ENCODE assay signal across 16 cellular contexts in genomic region chr3:190155752-190156151, GRCh38. TPM values are rescaled to one million over a fixed set of nuclear protein-coding genes. Genes with fewer than 3 reads are reported as not detected.
A peak's percentile ranks its signal among the peaks of the same experiment; 100 is the strongest.
DNase-seq lines count a peak whose midpoint lies in the region; ATAC-seq and TF ChIP-seq lines count a peak whose summit lies in the region.
"Had no signal": no experiment of that assay in that cellular context is flagged by ENCODE, and none has a peak within 500 bp of the region (broad histone marks: within the 10 kb centered on the region; RNA-seq: fewer than 3 reads in every experiment).

No MANE protein-coding gene starts in this region.

- peak overlapping the region; percentile 27 for H3K27ac ChIP-seq in PC-9
- H3K27ac ChIP-seq in skin epidermis, result peak overlapping the region in 13 of 21 experiments; percentile 8 to 77 (median 49)
- no peak overlapping the region for H3K27ac ChIP-seq in uterus
- no peak overlapping the region for H3K27ac ChIP-seq in lower lobe of right lung

- intact Hi-C loops in PC-9 (cut with micrococcal nuclease; ENCODE audit: unreplicated experiment), result no loop called here
- intact Hi-C loops in uterus (cut with DNase I; ENCODE audit: low total_unique reads), result no loop called here
- intact Hi-C loops in lower lobe of right lung (cut with DNase I), result no loop called here

- peak; percentile 99 for ATAC-seq in esophagus mucosa
- ATAC-seq in GM19463 (IDR thresholded peaks at IDR 0.05; ENCODE audit: unreplicated experiment), result no peak
- no peak for ATAC-seq in lower lobe of right lung
- ATAC-seq: right cardiac atrium; Right ventricle myocardium inferior; stimulated activated naive CD8-positive, alpha-beta T cell treated with anti-CD3 and anti-CD28 coated beads, Interleukin-15, amount 100 ng/mL, for 72 hours had no signal

- no peaks in the 10 kb centered on the region for H3K36me3 ChIP-seq in PC-9 (ENCODE audit: low read depth)
- no peaks in the 10 kb centered on the region for H3K36me3 ChIP-seq in uterus
- no peaks in the 10 kb centered on the region for H3K36me3 ChIP-seq in lower lobe of right lung

- no peak for TF ChIP-seq CTCF in PC-9 (conservative IDR thresholded peaks at IDR 0.05)
- no peak for TF ChIP-seq CTCF in uterus (IDR thresholded peaks at IDR 0.05)
- TF ChIP-seq CTCF in lower lobe of right lung (IDR thresholded peaks at IDR 0.05), result no peak

- no peaks in the 10 kb centered on the region for H3K9me2 ChIP-seq in PC-9 (ENCODE audit: insufficient read depth)

- no peaks in the 10 kb centered on the region; the same call in 1 of the 2 replicates for H3F3A ChIP-seq in PC-9 (ENCODE audit: insufficient read depth, low read depth)

- no peak overlapping the region; the same call in 1 of the 2 replicates for H2AFZ ChIP-seq in PC-9

- no peaks in the 10 kb centered on the region for H3K27me3 ChIP-seq in PC-9 (ENCODE audit: insufficient read depth, low read depth)
- H3K27me3 ChIP-seq in uterus, result no peaks in the 10 kb centered on the region
- no peaks in the 10 kb centered on the region for H3K27me3 ChIP-seq in lower lobe of right lung (ENCODE audit: low read depth)

- H3K79me2 ChIP-seq in PC-9 (ENCODE audit: low read depth), result no peaks in the 10 kb centered on the region

- peaks cover 12% of the 10 kb centered on the region for H3K9me3 ChIP-seq in PC-9 (ENCODE audit: insufficient read depth, low read depth)
- no peaks in the 10 kb centered on the region for H3K9me3 ChIP-seq in uterus
- H3K9me3 ChIP-seq in lower lobe of right lung, result no peaks in the 10 kb centered on the region

- H3K4me3 ChIP-seq in PC-9, result no peak overlapping the region
- H3K4me3 ChIP-seq in skin epidermis, result no peak overlapping the region
- H3K4me3 ChIP-seq in uterus, result no peak overlapping the region
- no peak overlapping the region for H3K4me3 ChIP-seq in lower lobe of right lung

- no TSS peak for BruUV-seq in PC-9 (replicated peaks; lab: Mats Ljungman, UMichigan)

- CTCF ChIA-PET in PC-9 (lab: Charles Lee), result no interaction called here

- H3K4me1 ChIP-seq in PC-9 (replicated peaks; ENCODE audit: insufficient read depth), result peaks cover 10% of the 10 kb centered on the region; the same call in 1 of the 2 replicates
- H3K4me1 ChIP-seq in uterus, result no peaks in the 10 kb centered on the region
- no peaks in the 10 kb centered on the region for H3K4me1 ChIP-seq in lower lobe of right lung

- POLR2A ChIA-PET in PC-9 (lab: Charles Lee; ENCODE audit: unreplicated experiment), result interaction anchor here (0.5 to 0.7 kb wide), 4 partner anchors 35 to 988 kb away, joined by 3 to 6 read pairs (median 4); partner anchors contain the start of genes GMNC and P3H2

- DNase-seq in HT-29 (ENCODE audit: low spot score), result peak; percentile 10
- DNase-seq in PC-9, result peak; percentile 59 to 79
- DNase-seq in COLO829 (ENCODE audit: low spot score), result no peak
- DNase-seq in uterus, result no peak
- DNase-seq in lower lobe of right lung, result no peak
- DNase-seq: activated naive CD4-positive, alpha-beta T cell; anterior cingulate cortex; HFFc6; NCI-H1694; right cardiac atrium; stimulated activated CD4-positive, alpha-beta T cell treated with anti-CD3 and anti-CD28 coated beads, Interleukin-1b, Interleukin-23, amount 100 ng/mL, for 48 hours; stimulated activated naive CD8-positive, alpha-beta T cell treated with anti-CD3 and anti-CD28 coated beads, Interleukin-15, amount 100 ng/mL, for 72 hours had no signal

- H3K4me2 ChIP-seq in PC-9, result 0 out of 2 replicates have a peak overlapping the region, but pooled peaks have one; percentile 1

- no peaks in the 10 kb centered on the region for H4K20me1 ChIP-seq in PC-9 (ENCODE audit: insufficient read depth)

- TF ChIP-seq POLR2A in uterus (IDR thresholded peaks at IDR 0.05), result no peak

RNA-seq across cellular contexts. Expression of gene P3H2, which starts 35.1 kb away (rescaled TPM):
- total RNA-seq in HT-29 (2014; rRNA removed; shearing (Covaris generic)), result 1.1 and 3.1 TPM in 2 replicates
- 20.9 and 26.2 TPM in 2 replicates for total RNA-seq in PC-9 (2021)
- 15.0 TPM for total RNA-seq in esophagus mucosa
- total RNA-seq in uterus, result 100 to 1,000 TPM in 1 of 4 donors, 10 to 100 TPM in 3; 12.6 to 441 (median 30.6) TPM
- 61.9 TPM for total RNA-seq in lower lobe of right lung

Comparison
In these comparisons a context has a peak if more than half of its experiments do, and no peak if none do; other contexts are left out.
1. DNase-seq: peak in HT-29 (single experiment) and PC-9 (2 of 2); none in COLO829 (single experiment), uterus (0 of 2) and lower lobe of right lung (single experiment).
2. H3K27ac ChIP-seq: peak in PC-9 (single experiment) and skin epidermis (13 of 21); none in uterus (0 of 2) and lower lobe of right lung (single experiment).